Comparison of ENCODE assay signal across 7 cellular contexts in the genomic region with DNA sequence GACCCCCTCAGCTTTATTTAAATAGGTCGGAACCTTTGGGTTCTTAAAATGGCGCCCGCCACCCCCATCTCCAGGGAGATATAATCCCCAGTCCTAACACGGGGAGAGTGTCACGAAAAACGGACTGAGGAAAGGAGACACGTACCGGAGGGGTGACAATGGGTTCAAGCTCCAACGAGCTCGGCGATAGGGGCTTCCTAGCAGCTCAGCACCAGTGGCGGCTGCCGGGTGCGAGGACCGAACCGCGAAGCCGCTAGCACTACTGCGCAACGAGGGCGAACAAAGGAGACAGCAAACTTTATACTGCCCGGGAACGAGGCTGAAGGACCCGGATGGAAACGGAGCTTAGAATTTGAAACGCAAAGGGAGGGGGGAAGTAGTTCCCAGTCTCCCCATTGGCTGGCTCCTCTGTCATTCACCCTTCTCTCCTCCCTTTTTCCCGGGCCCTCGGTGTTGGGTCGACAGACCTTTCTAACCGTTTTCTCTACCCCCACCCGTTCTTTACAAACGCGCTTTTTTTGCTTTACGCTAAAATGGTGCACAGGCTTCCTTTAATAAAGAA.
DNase-seq lines count a peak whose midpoint lies in the region; ATAC-seq, FAIRE-seq and TF ChIP-seq lines count a peak whose summit lies in the region.

A gene (minus strand): TSS at position 274 of the 562 bp plus-strand sequence. CDS start 1,298 bp downstream, outside the sequence.

- H3K4me3 ChIP-seq in astrocyte of the cerebellum (ENCODE audit: low read depth, low read length) (peak within 1 kb of the TSS; percentile 80), retinal pigment epithelial cell (ENCODE audit: low read length) (peak within 1 kb of the TSS; percentile 93)

- peak; percentile 69 for DNase-seq in GM18507 (ENCODE audit: extremely low spot score, insufficient read length, low read depth)
- peak; percentile 95 for DNase-seq in NCI-H2029 treated with DMSO at 0.1 percent for 48 hours (lab: John Stamatoyannopoulos, UW)
- DNase-seq in T-helper 9 cell: peak; percentile 87
- DNase-seq in astrocyte of the cerebellum (ENCODE audit: low read depth): peak; percentile 92
- DNase-seq in hippocampal formation (lab: John Stamatoyannopoulos, UW): peak; percentile 86 to 90
- peak; percentile 82 for DNase-seq in retinal pigment epithelial cell (ENCODE audit: low read depth)

- FAIRE-seq in GM18507 (lab: Jason Lieb, UNC): peak; percentile 99

- in situ Hi-C loops in astrocyte of the cerebellum (cut with HindIII; ENCODE audit: low sequenced_read_pairs): no loop called here

- TF ChIP-seq CTCF in astrocyte of the cerebellum (IDR thresholded peaks at IDR 0.05; ENCODE audit: low read depth, low read length, missing control alignments) (no peak), retinal pigment epithelial cell (conservative IDR thresholded peaks at IDR 0.05; ENCODE audit: low read depth, low read length) (no peak)

- peak; percentile 94 for ATAC-seq in HG02981 (IDR thresholded peaks at IDR 0.05; ENCODE audit: unreplicated experiment)

Comparison
In these comparisons a context has a peak if more than half of its experiments do, and no peak if none do; other contexts are left out.
1. Peak in every context shown above with its lines: DNase-seq, ATAC-seq and H3K4me3 ChIP-seq.